ENCODE assay signal across 1 cellular context in genomic region chr18:57837917-57838548, GRCh38.
TF ChIP-seq lines count a peak whose summit lies in the region.

No MANE protein-coding gene starts in this region.

TF ChIP-seq in HepG2, 621 proteins besides CTCF, POLR2A, EP300 and RAD21 (continued from another document):
- no peak for TF ChIP-seq ZNF280D (CRISPR knock-in tag; IDR thresholded peaks at IDR 0.05)
- no peak for TF ChIP-seq FOSL1 (CRISPR knock-in tag; IDR thresholded peaks at IDR 0.05; ENCODE audit: borderline replicate concordance)
- TF ChIP-seq SIN3B (IDR thresholded peaks at IDR 0.05; ENCODE audit: low read length), result no peak
- TF ChIP-seq ZBTB10 (CRISPR knock-in tag; IDR thresholded peaks at IDR 0.05; ENCODE audit: borderline replicate concordance), result no peak
TF ChIP-seq in HepG2: peak in this region for 0.
